Comparison of ENCODE assay signal across 11 cellular contexts in genomic region chr6:111710911-111711310, GRCh38.
DNase-seq lines count a peak whose midpoint lies in the region; TF ChIP-seq lines count a peak whose summit lies in the region.
"Had no signal": no experiment of that assay in that cellular context is flagged by ENCODE, and none has a peak within 500 bp of the region (broad histone marks: within the 10 kb centered on the region; RNA-seq: fewer than 3 reads in every experiment).

No MANE protein-coding gene starts in this region.

- POLR2A ChIA-PET in CD4-positive, alpha-beta memory T cell (lab: Charles Lee; ENCODE audit: partially characterized antibody): interaction anchor here (0.8 to 3.4 kb wide), 17 partner anchors 47 to 377 kb away, joined by 3 to 23 read pairs (median 4); partner anchors contain the start of genes FAM229B, FYN and REV3L

- no peaks in the 10 kb centered on the region for H3K9me2 ChIP-seq in Karpas-422 (replicated peaks; ENCODE audit: insufficient read depth, low read length)

- H3K36me3 ChIP-seq in CD4-positive, alpha-beta memory T cell (ENCODE audit: insufficient read depth, low read length): peaks cover 54% of the 10 kb centered on the region
- peaks cover 27% of the 10 kb centered on the region for H3K36me3 ChIP-seq in Karpas-422 (ENCODE audit: insufficient read depth, low read length)

- peak overlapping the region; percentile 91 to 97 (median 95) for H3K27ac Mint-ChIP-seq in CD4-positive, alpha-beta memory T cell

- no peak overlapping the region for H3K4me3 ChIP-seq in CD4-positive, alpha-beta memory T cell (ENCODE audit: low read length in 2 of 2)
- H3K4me3 ChIP-seq in Karpas-422 (ENCODE audit: low read length) (no peak overlapping the region), fibroblast of the aortic adventitia (ENCODE audit: low read depth, low read length) (no peak overlapping the region)

- no peak for TF ChIP-seq CTCF in fibroblast of the aortic adventitia (IDR thresholded peaks at IDR 0.05; ENCODE audit: insufficient read depth, low read length)

- H3K27me3 ChIP-seq in CD4-positive, alpha-beta memory T cell (ENCODE audit: insufficient read depth, low read length): no peaks in the 10 kb centered on the region
- no peaks in the 10 kb centered on the region for H3K27me3 ChIP-seq in Karpas-422 (ENCODE audit: low read length)
- H3K27me3 ChIP-seq: brain microvascular endothelial cell had no signal

- intact Hi-C loops in CD4-positive, alpha-beta memory T cell (cut with micrococcal nuclease): loop anchor here (1.0 to 10.0 kb wide), 11 partner anchors 14 to 454 kb away; partner anchors contain the start of gene FYN

- peaks cover 62% of the 10 kb centered on the region for H3K4me1 ChIP-seq in CD4-positive, alpha-beta memory T cell (ENCODE audit: insufficient read depth, low read length)
- peaks cover 42% of the 10 kb centered on the region for H3K4me1 ChIP-seq in Karpas-422 (ENCODE audit: low read length)

- H3K79me2 ChIP-seq in Karpas-422 (ENCODE audit: low read length): peaks cover 12% of the 10 kb centered on the region; the same call in 1 of the 2 replicates

- CTCF ChIA-PET in CD4-positive, alpha-beta memory T cell (lab: Charles Lee; ENCODE audit: partially characterized antibody): interaction anchor here (0.6 to 4.3 kb wide), 37 partner anchors 9 to 453 kb away, joined by 3 to 81 read pairs (median 5); partner anchors contain the start of gene FYN

- peak overlapping the region in 4 of 8 donors; percentile 8 to 40 (median 26) for H3K4me3 Mint-ChIP-seq in CD4-positive, alpha-beta memory T cell

- no peaks in the 10 kb centered on the region for H3K9me3 Mint-ChIP-seq in CD4-positive, alpha-beta memory T cell
- H3K9me3 Mint-ChIP-seq: naive B cell had no signal

- H3K27ac ChIP-seq in CD4-positive, alpha-beta memory T cell (ENCODE audit: low read depth, low read length): peak overlapping the region; percentile 42
- peak overlapping the region; percentile 35; the same call in 1 of the 2 replicates for H3K27ac ChIP-seq in Karpas-422 (ENCODE audit: low read length)
- H3K27ac ChIP-seq: brain microvascular endothelial cell had no signal

- peaks cover 60 to 79% of the 10 kb centered on the region in 2 donors for H3K36me3 Mint-ChIP-seq in CD4-positive, alpha-beta memory T cell

- peak overlapping the region; percentile 45 for H3K4me2 ChIP-seq in Karpas-422 (ENCODE audit: low read depth, low read length, poor library complexity, severe bottlenecking)

- H4K20me1 ChIP-seq in Karpas-422 (ENCODE audit: insufficient read depth, low read depth, low read length): no peaks in the 10 kb centered on the region

- DNase-seq in CD4-positive, alpha-beta memory T cell: no peak
- DNase-seq in Karpas-422 (no peak), fibroblast of the aortic adventitia (ENCODE audit: low read depth) (peak; percentile 53), pons (ENCODE audit: low spot score) (peak; percentile 26), DMS79 (lab: John Stamatoyannopoulos, UW) (no peak), ecto neural progenitor cell (ENCODE audit: low spot score) (no peak)
- no peak for DNase-seq in stimulated activated CD4-positive, alpha-beta T cell treated with anti-CD3 and anti-CD28 coated beads, Interleukin-2, amount 100 ng/mL, for 48 hours
- DNase-seq: brain microvascular endothelial cell, GOT3, naive B cell, NCI-H146 had no signal

- peaks cover 50 to 70% (median 57%) of the 10 kb centered on the region in 4 donors for H3K4me1 Mint-ChIP-seq in CD4-positive, alpha-beta memory T cell

- no peak overlapping the region for H3K9ac ChIP-seq in Karpas-422 (ENCODE audit: low read length)

- H3K9me3 ChIP-seq in CD4-positive, alpha-beta memory T cell (ENCODE audit: control insufficient read depth in 1 of 2, low read length in 2 of 2): no peaks in the 10 kb centered on the region
- no peaks in the 10 kb centered on the region for H3K9me3 ChIP-seq in Karpas-422 (ENCODE audit: low read length)

- no peak overlapping the region for H2AFZ ChIP-seq in Karpas-422 (ENCODE audit: low read length)

- no peaks in the 10 kb centered on the region for H3K27me3 Mint-ChIP-seq in CD4-positive, alpha-beta memory T cell
- H3K27me3 Mint-ChIP-seq: naive B cell had no signal

Comparison
In these comparisons a context has a peak if more than half of its experiments do, and no peak if none do; other contexts are left out.
1. DNase-seq: peak in fibroblast of the aortic adventitia (single experiment) and pons (single experiment); none in CD4-positive, alpha-beta memory T cell (0 of 5), Karpas-422 (single experiment), stimulated activated CD4-positive, alpha-beta T cell treated with anti-CD3 and anti-CD28 coated beads, Interleukin-2, amount 100 ng/mL, for 48 hours (0 of 2), DMS79 (single experiment) and ecto neural progenitor cell (single experiment).